In the genomic region with DNA sequence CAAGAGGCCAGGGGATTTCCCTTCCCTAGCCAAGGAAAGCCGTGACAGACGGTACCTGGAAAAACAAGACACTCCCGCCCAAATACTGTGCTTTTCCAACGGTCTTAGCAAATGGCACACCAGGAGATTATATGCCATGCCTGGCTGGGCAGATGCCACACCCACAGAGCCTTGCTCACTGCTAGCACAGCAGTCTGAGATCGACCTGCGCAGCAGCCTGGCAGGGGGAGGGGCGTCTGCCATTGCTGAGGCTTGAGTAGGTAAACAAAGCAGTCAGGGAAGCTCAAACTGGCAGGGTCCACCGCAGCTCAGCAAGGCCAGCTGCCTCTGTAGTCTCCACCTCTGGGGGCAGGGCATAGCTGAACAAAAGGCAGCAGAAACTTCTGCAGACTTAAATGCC, we compare ENCODE assay signal across 7 cellular contexts.
DNase-seq lines count a peak whose midpoint lies in the region; ATAC-seq, FAIRE-seq and TF ChIP-seq lines count a peak whose summit lies in the region.
"Not testable (repeated sequence)": the region's sequence is repeated elsewhere in the genome, so short reads cannot be mapped to it uniquely, and the experiment has no call there.

No MANE protein-coding gene starts in this region.

- TF ChIP-seq RAD21 in HepG2 (CRISPR knock-in tag; IDR thresholded peaks at IDR 0.05) = not testable (repeated sequence)

- not testable (repeated sequence) for H3K4me1 ChIP-seq in HepG2 (ENCODE audit: insufficient read depth, low read length)

- not testable (repeated sequence) for FAIRE-seq in HepG2 (lab: Jason Lieb, UNC)

- WGBS in HepG2 (ENCODE audit: low lambda C conversion rate) = 2% methylated on average over 7 of the region's 8 CpGs

- DNase-seq in Caki2 (ENCODE audit: low read depth) (peak; percentile 96), NCI-H2171 (lab: John Stamatoyannopoulos, UW) (peak; percentile 7), NCI-H345 (lab: John Stamatoyannopoulos, UW) (peak; percentile 0), NCI-H748 (lab: John Stamatoyannopoulos, UW; ENCODE audit: unreplicated experiment) (peak; percentile 16), SHP77 treated with DMSO at 0.1 percent for 48 hours (lab: John Stamatoyannopoulos, UW) (peak; percentile 92), HepG2 (ENCODE audit: low spot score) (peak; percentile 16)

- H3K27ac ChIP-seq in HepG2 (ENCODE audit: extremely low read length, insufficient read depth, low read length) = not testable (repeated sequence)

- H3K9me3 ChIP-seq in HepG2 (ENCODE audit: low read length) = not testable (repeated sequence)

- not testable (repeated sequence) for H3K4me2 ChIP-seq in HepG2 (ENCODE audit: low read depth, low read length)

- H3K27me3 ChIP-seq in HepG2 (ENCODE audit: control insufficient read depth in 1 of 2, insufficient read depth in 2 of 2, low read length in 2 of 2) = not testable (repeated sequence)

- CTCF ChIA-PET in HepG2 (lab: Yijun Ruan, JAX; ENCODE audit: low intra/inter-chr PET ratio, low total read pairs) = not testable (repeated sequence)

- H3K4me3 ChIP-seq in HepG2 (replicated peaks in 1 of 3; ENCODE audit: insufficient read depth in 1 of 3, low read depth in 2 of 3, low read length in 3 of 3) = not testable (repeated sequence)

- H3K79me2 ChIP-seq in HepG2 (ENCODE audit: insufficient read depth, low read length) = not testable (repeated sequence)

- H2AFZ ChIP-seq in HepG2 (ENCODE audit: low read length) = not testable (repeated sequence)

- in situ Hi-C loops in Caki2 (cut with HindIII; ENCODE audit: low pct_unique_long_range_greater_than_20kb, low sequenced_read_pairs); HepG2 (cut with HindIII; ENCODE audit: extremely low pct_ligation_motif_present, low pct_unique_long_range_greater_than_20kb): not testable (repeated sequence)

- not testable (repeated sequence) for TF ChIP-seq POLR2A in HepG2 (IDR thresholded peaks at IDR 0.05; ENCODE audit: insufficient read depth in 1 of 2, low read depth in 2 of 2, low read length in 2 of 2)

- not testable (repeated sequence) for H3K9ac ChIP-seq in HepG2 (ENCODE audit: insufficient read depth, low read depth, low read length)

- not testable (repeated sequence) for H3K36me3 ChIP-seq in HepG2 (replicated peaks in 1 of 2; ENCODE audit: control insufficient read depth in 1 of 2, insufficient read depth in 2 of 2, low read length in 2 of 2)

- ATAC-seq in esophagus mucosa = peak; percentile 74
- peak; percentile 78 for ATAC-seq in HepG2

- not testable (repeated sequence) for TF ChIP-seq CTCF in HepG2 (CRISPR knock-in tag; IDR thresholded peaks at IDR 0.05)

- POLR2A ChIA-PET in HepG2 (lab: Yijun Ruan, JAX) = not testable (repeated sequence)

- not testable (repeated sequence) for BruUV-seq in HepG2 (replicated peaks; lab: Mats Ljungman, UMichigan)

- not testable (repeated sequence) for TF ChIP-seq EP300 in HepG2 (IDR thresholded peaks at IDR 0.05; ENCODE audit: low read depth in 2 of 2, low read length in 2 of 2); HepG2 (CRISPR knock-in tag; IDR thresholded peaks at IDR 0.05; ENCODE audit: borderline replicate concordance)

- intact Hi-C loops in HepG2 (cut with micrococcal nuclease; ENCODE audit: unreplicated experiment) = not testable (repeated sequence)

- H4K20me1 ChIP-seq in HepG2 (ENCODE audit: insufficient read depth, low read length) = not testable (repeated sequence)

TF ChIP-seq in HepG2, 621 proteins besides CTCF, POLR2A, EP300 and RAD21:
- TF ChIP-seq, protein P1, sequence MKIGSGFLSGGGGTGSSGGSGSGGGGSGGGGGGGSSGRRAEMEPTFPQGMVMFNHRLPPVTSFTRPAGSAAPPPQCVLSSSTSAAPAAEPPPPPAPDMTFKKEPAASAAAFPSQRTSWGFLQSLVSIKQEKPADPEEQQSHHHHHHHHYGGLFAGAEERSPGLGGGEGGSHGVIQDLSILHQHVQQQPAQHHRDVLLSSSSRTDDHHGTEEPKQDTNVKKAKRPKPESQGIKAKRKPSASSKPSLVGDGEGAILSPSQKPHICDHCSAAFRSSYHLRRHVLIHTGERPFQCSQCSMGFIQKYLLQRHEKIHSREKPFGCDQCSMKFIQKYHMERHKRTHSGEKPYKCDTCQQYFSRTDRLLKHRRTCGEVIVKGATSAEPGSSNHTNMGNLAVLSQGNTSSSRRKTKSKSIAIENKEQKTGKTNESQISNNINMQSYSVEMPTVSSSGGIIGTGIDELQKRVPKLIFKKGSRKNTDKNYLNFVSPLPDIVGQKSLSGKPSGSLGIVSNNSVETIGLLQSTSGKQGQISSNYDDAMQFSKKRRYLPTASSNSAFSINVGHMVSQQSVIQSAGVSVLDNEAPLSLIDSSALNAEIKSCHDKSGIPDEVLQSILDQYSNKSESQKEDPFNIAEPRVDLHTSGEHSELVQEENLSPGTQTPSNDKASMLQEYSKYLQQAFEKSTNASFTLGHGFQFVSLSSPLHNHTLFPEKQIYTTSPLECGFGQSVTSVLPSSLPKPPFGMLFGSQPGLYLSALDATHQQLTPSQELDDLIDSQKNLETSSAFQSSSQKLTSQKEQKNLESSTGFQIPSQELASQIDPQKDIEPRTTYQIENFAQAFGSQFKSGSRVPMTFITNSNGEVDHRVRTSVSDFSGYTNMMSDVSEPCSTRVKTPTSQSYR (CRISPR knock-in tag; IDR thresholded peaks at IDR 0.05; ENCODE audit: borderline replicate concordance) = peak; percentile 83
- TF ChIP-seq FOXA1 (IDR thresholded peaks at IDR 0.05) = not testable (repeated sequence)
- peak; percentile 63; the same call in 1 of the 2 replicates for TF ChIP-seq FOXA1 (CRISPR knock-in tag; IDR thresholded peaks at IDR 0.05)
- TF ChIP-seq ZMYM4 (CRISPR knock-in tag; IDR thresholded peaks at IDR 0.05) = peak; percentile 30; the same call in 1 of the 2 replicates
- TF ChIP-seq SALL1 (CRISPR knock-in tag; IDR thresholded peaks at IDR 0.05) = peak; percentile 17; the same call in 1 of the 2 replicates
- 0 out of 2 replicates have a peak, but pooled peaks have one; percentile 25 for TF ChIP-seq KDM5B (CRISPR knock-in tag; IDR thresholded peaks at IDR 0.05; ENCODE audit: borderline replicate concordance)
- TF ChIP-seq FOXA3 (CRISPR knock-in tag; IDR thresholded peaks at IDR 0.05) = peak; percentile 32; the same call in 1 of the 2 replicates

Comparison
In these comparisons a context has a peak if more than half of its experiments do, and no peak if none do; other contexts are left out.
1. DNase-seq: peak in every context shown above with its lines; median percentile 96 in Caki2; 92 in SHP77 treated with DMSO at 0.1 percent for 48 hours; 16 in NCI-H748; 16 in HepG2; 7 in NCI-H2171; 0 in NCI-H345.